Comparison of ENCODE assay signal across 10 cellular contexts in genomic region chr10:77513783-77514331, GRCh38.
A peak's percentile ranks its signal among the peaks of the same experiment; 100 is the strongest.
DNase-seq lines count a peak whose midpoint lies in the region; TF ChIP-seq lines count a peak whose summit lies in the region.
"Had no signal": no experiment of that assay in that cellular context is flagged by ENCODE, and none has a peak within 500 bp of the region (broad histone marks: within the 10 kb centered on the region; RNA-seq: fewer than 3 reads in every experiment).

No MANE protein-coding gene starts in this region.

- POLR2A ChIA-PET in activated CD4-positive, alpha-beta T cell treated with anti-CD3 and anti-CD28 coated beads, Interleukin-2, amount 10 ng/mL, durations not matched to agents 7 days and 5 days (lab: Charles Lee), result no interaction called here

- no peak for TF ChIP-seq POLR2A in transverse colon (IDR thresholded peaks at IDR 0.05)

- peaks cover 3% of the 10 kb centered on the region for H3K27me3 Mint-ChIP-seq in activated CD4-positive, alpha-beta T cell treated with anti-CD3 and anti-CD28 coated beads, Interleukin-2, amount 10 ng/mL, durations not matched to agents 7 days and 5 days

- no peak overlapping the region for H3K4me3 Mint-ChIP-seq in activated CD4-positive, alpha-beta T cell treated with anti-CD3 and anti-CD28 coated beads, Interleukin-2, amount 10 ng/mL, durations not matched to agents 7 days and 5 days
- H3K4me3 Mint-ChIP-seq: CD14-positive monocyte, IgD-negative memory B cell had no signal

- H3K4me3 ChIP-seq in adipocyte (ENCODE audit: low read length) (no peak overlapping the region), transverse colon (no peak overlapping the region)

- peak overlapping the region; percentile 36 to 81 (median 68) for H3K27ac ChIP-seq in transverse colon

- no peaks in the 10 kb centered on the region for H3K9me3 ChIP-seq in adipocyte (ENCODE audit: control insufficient read depth, low read length)
- H3K9me3 ChIP-seq in transverse colon, result no peaks in the 10 kb centered on the region

- intact Hi-C loops in transverse colon (cut with DNase I; ENCODE audit: low total_unique reads), result no loop called here

- WGBS in transverse colon (ENCODE audit: low coverage in 1 of 2), 2 donors, result 77% methylated on average over 10 of the region's 15 CpGs; no CpG with 5 or more reads in 1 of the 2 donors

- H3K9me3 Mint-ChIP-seq in activated CD4-positive, alpha-beta T cell treated with anti-CD3 and anti-CD28 coated beads, Interleukin-2, amount 10 ng/mL, durations not matched to agents 7 days and 5 days, result no peaks in the 10 kb centered on the region
- H3K9me3 Mint-ChIP-seq: IgD-negative memory B cell had no signal

- no peaks in the 10 kb centered on the region for H3K4me1 Mint-ChIP-seq in activated CD4-positive, alpha-beta T cell treated with anti-CD3 and anti-CD28 coated beads, Interleukin-2, amount 10 ng/mL, durations not matched to agents 7 days and 5 days
- H3K4me1 Mint-ChIP-seq: CD14-positive monocyte had no signal

- CTCF ChIA-PET in activated CD4-positive, alpha-beta T cell treated with anti-CD3 and anti-CD28 coated beads, Interleukin-2, amount 10 ng/mL, durations not matched to agents 7 days and 5 days (lab: Charles Lee), result no interaction called here

- H3K36me3 Mint-ChIP-seq in activated CD4-positive, alpha-beta T cell treated with anti-CD3 and anti-CD28 coated beads, Interleukin-2, amount 10 ng/mL, durations not matched to agents 7 days and 5 days (ENCODE audit: low read depth), result no peaks in the 10 kb centered on the region
- H3K36me3 Mint-ChIP-seq: CD14-positive monocyte, IgD-negative memory B cell had no signal

- no peaks in the 10 kb centered on the region for H3K36me3 ChIP-seq in adipocyte (ENCODE audit: control insufficient read depth, insufficient read depth, low read length, severe bottlenecking)
- H3K36me3 ChIP-seq in transverse colon, result no peaks in the 10 kb centered on the region

- H3K27me3 ChIP-seq in adipocyte (replicated peaks; ENCODE audit: control insufficient read depth, insufficient read depth, low read length) (no peaks in the 10 kb centered on the region), transverse colon (no peaks in the 10 kb centered on the region)

- peak; percentile 50 for DNase-seq in NCI-H82 (lab: John Stamatoyannopoulos, UW)
- no peak for DNase-seq in NCI-H82 treated with DMSO at 0.1 percent for 48 hours (lab: John Stamatoyannopoulos, UW; ENCODE audit: unreplicated experiment)
- peak; percentile 90 for DNase-seq in adipocyte (ENCODE audit: low read depth)
- peak; percentile 53 for DNase-seq in iPS-NIHi11 (ENCODE audit: low spot score)
- DNase-seq in transverse colon, result peak; percentile 61
- DNase-seq in activated CD4-positive, alpha-beta T cell treated with anti-CD3 and anti-CD28 coated beads, Interleukin-2, amount 10 ng/mL, durations not matched to agents 7 days and 5 days, result no peak
- DNase-seq in HuH-7.5 (ENCODE audit: low spot score), result no peak
- DNase-seq in NCI-H2081 (lab: John Stamatoyannopoulos, UW), result no peak

- TF ChIP-seq CTCF in transverse colon (IDR thresholded peaks at IDR 0.05), result no peak

- peaks cover 25% of the 10 kb centered on the region for H3K4me1 ChIP-seq in adipocyte (ENCODE audit: control insufficient read depth, insufficient read depth, low read length)
- peaks cover 10 to 44% (median 21%) of the 10 kb centered on the region in 4 donors for H3K4me1 ChIP-seq in transverse colon

- no peak overlapping the region for H3K9ac ChIP-seq in adipocyte (ENCODE audit: low read length)

- no peak overlapping the region for H3K27ac Mint-ChIP-seq in activated CD4-positive, alpha-beta T cell treated with anti-CD3 and anti-CD28 coated beads, Interleukin-2, amount 10 ng/mL, durations not matched to agents 7 days and 5 days
- H3K27ac Mint-ChIP-seq: IgD-negative memory B cell had no signal

- in situ Hi-C loops in transverse colon (cut with MboI; ENCODE audit: low pct_ligation_motif_present in 1 of 4, low pct_unique_long_range_greater_than_20kb in 1 of 4, low sequenced_read_pairs in 3 of 4), result no loop called here

- no peak for TF ChIP-seq EP300 in transverse colon (IDR thresholded peaks at IDR 0.05; ENCODE audit: low read depth)

Comparison
In these comparisons a context has a peak if more than half of its experiments do, and no peak if none do; other contexts are left out.
1. DNase-seq: peak in NCI-H82 (single experiment), adipocyte (single experiment), iPS-NIHi11 (single experiment) and transverse colon (single experiment); none in NCI-H82 treated with DMSO at 0.1 percent for 48 hours (single experiment), activated CD4-positive, alpha-beta T cell treated with anti-CD3 and anti-CD28 coated beads, Interleukin-2, amount 10 ng/mL, durations not matched to agents 7 days and 5 days (single experiment), HuH-7.5 (single experiment) and NCI-H2081 (0 of 2).